In the genomic region with DNA sequence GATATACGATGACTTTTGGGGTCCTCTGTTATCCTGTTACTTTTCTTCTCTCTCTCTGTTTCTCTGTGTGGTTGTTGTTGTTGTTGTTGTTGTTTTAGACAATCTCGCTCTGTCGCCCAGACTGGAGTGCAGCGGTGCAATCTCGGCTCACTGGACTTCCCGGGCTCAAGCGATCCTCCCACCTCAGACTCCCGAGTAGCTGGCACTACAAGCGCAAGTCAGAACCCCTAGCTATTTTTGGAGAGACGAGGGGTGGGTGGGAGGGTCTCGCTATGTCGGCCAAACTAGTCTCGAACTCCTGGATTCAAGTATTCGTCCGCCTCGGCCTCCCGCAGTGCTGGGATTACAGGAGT, we compare ENCODE assay signal across 1 cellular context.
TF ChIP-seq lines count a peak whose summit lies in the region.

No MANE protein-coding gene starts in this region.

TF ChIP-seq in HCT116, 20 proteins besides CTCF, POLR2A, EP300 and RAD21 (continued from another document):
- no peak for TF ChIP-seq ZFX (IDR thresholded peaks at IDR 0.05)
- no peak for TF ChIP-seq YY1 (IDR thresholded peaks at IDR 0.05; ENCODE audit: extremely low read depth, insufficient replicate concordance, low read depth, low read length)
- no peak for TF ChIP-seq CBX3 (IDR thresholded peaks at IDR 0.05; ENCODE audit: low read depth)
